Comparison of ENCODE assay signal across 22 cellular contexts in genomic region chr14:100840286-100840685, GRCh38. TPM values are rescaled to one million over a fixed set of nuclear protein-coding genes. Genes with fewer than 3 reads are reported as not detected.
DNase-seq lines count a peak whose midpoint lies in the region; ATAC-seq and TF ChIP-seq lines count a peak whose summit lies in the region.
"Had no signal": no experiment of that assay in that cellular context is flagged by ENCODE, and none has a peak within 500 bp of the region (broad histone marks: within the 10 kb centered on the region; RNA-seq: fewer than 3 reads in every experiment).

No MANE protein-coding gene starts in this region.

- no peaks in the 10 kb centered on the region for H3K36me3 ChIP-seq in hepatocyte (replicated peaks; ENCODE audit: insufficient read depth, low read depth)
- no peaks in the 10 kb centered on the region for H3K36me3 ChIP-seq in CD8-positive, alpha-beta T cell (ENCODE audit: insufficient read depth, low read length)
- H3K36me3 ChIP-seq: suprapubic skin had no signal

- POLR2A ChIA-PET in AG04450 (lab: Yijun Ruan, JAX): no interaction called here
- POLR2A ChIA-PET in CD8-positive, alpha-beta T cell (lab: Charles Lee): no interaction called here

- no peak overlapping the region for H3K4me3 ChIP-seq in AG04450 (ENCODE audit: low read depth, low read length)
- no peak overlapping the region for H3K4me3 ChIP-seq in hepatocyte
- no peak overlapping the region for H3K4me3 ChIP-seq in CD8-positive, alpha-beta T cell (ENCODE audit: low read depth, low read length)
- H3K4me3 ChIP-seq: suprapubic skin had no signal

- peak overlapping the region; percentile 78 for H3K27ac Mint-ChIP-seq in nephron progenitor cell
- H3K27ac Mint-ChIP-seq in CD8-positive, alpha-beta T cell: no peak overlapping the region
- H3K27ac Mint-ChIP-seq: activated CD4-positive, alpha-beta T cell treated with anti-CD3 and anti-CD28 coated beads, Interleukin-2, amount 10 ng/mL, durations not matched to agents 24 days and 14 days; activated naive CD4-positive, alpha-beta T cell treated with anti-CD3 and anti-CD28 coated beads, Interleukin-2, amount 10 ng/mL, durations not matched to agents 7 days and 5 days; naive thymus-derived CD4-positive, alpha-beta T cell; T-helper 2 cell treated with Interferon-gamma antibody and Interleukin-4, amounts not matched to agents 5 μg/mL and 100 μg/mL, for 36 hours had no signal

- no peak for DNase-seq in AG04450 (ENCODE audit: low read depth, low spot score)
- DNase-seq in NCI-H2227 (lab: John Stamatoyannopoulos, UW; ENCODE audit: unreplicated experiment): peak; percentile 48
- no peak for DNase-seq in hepatocyte (ENCODE audit: low spot score)
- DNase-seq in nephron progenitor cell: no peak
- DNase-seq in CD8-positive, alpha-beta T cell: no peak
- DNase-seq in activated CD4-positive, alpha-beta T cell treated with anti-CD3 and anti-CD28 coated beads, Interleukin-2, amount 50 U/mL, for 1 hour: no peak
- DNase-seq: activated CD4-positive, alpha-beta T cell treated with anti-CD3 and anti-CD28 coated beads, Interleukin-2, amount 10 ng/mL, durations not matched to agents 24 days and 14 days; activated naive CD4-positive, alpha-beta T cell treated with anti-CD3 and anti-CD28 coated beads, Interleukin-2, amount 10 ng/mL, durations not matched to agents 7 days and 5 days; amygdala; Caco-2; caudate nucleus; dermis blood vessel endothelial cell; left colon; naive thymus-derived CD4-positive, alpha-beta T cell; NCI-H1694 treated with DMSO at 0.1 percent for 48 hours; RPMI8226 had no signal

- no peak overlapping the region for H2AFZ ChIP-seq in hepatocyte

- no peaks in the 10 kb centered on the region for H3K36me3 Mint-ChIP-seq in nephron progenitor cell (ENCODE audit: low read depth)
- H3K36me3 Mint-ChIP-seq in CD8-positive, alpha-beta T cell: no peaks in the 10 kb centered on the region
- H3K36me3 Mint-ChIP-seq: activated naive CD4-positive, alpha-beta T cell treated with anti-CD3 and anti-CD28 coated beads, Interleukin-2, amount 10 ng/mL, durations not matched to agents 7 days and 5 days; naive thymus-derived CD4-positive, alpha-beta T cell had no signal

- CTCF ChIA-PET in AG04450 (lab: Charles Lee): interaction anchor here (2.4 kb wide), 1 partner anchor 12 kb away, joined by 7 read pairs; no protein-coding TSS in a partner anchor
- CTCF ChIA-PET in CD8-positive, alpha-beta T cell (lab: Charles Lee): no interaction called here

- H3K27me3 Mint-ChIP-seq in nephron progenitor cell (ENCODE audit: low read depth, poor library complexity): peaks cover 8% of the 10 kb centered on the region
- peaks cover 5% of the 10 kb centered on the region for H3K27me3 Mint-ChIP-seq in CD8-positive, alpha-beta T cell (ENCODE audit: low read depth)
- H3K27me3 Mint-ChIP-seq: activated CD4-positive, alpha-beta T cell treated with anti-CD3 and anti-CD28 coated beads, Interleukin-2, amount 10 ng/mL, durations not matched to agents 24 days and 14 days had no signal

- TF ChIP-seq CTCF in AG04450 (IDR thresholded peaks at IDR 0.05; ENCODE audit: low read depth, low read length) (no peak), hepatocyte (IDR thresholded peaks at IDR 0.05; ENCODE audit: poor library complexity) (no peak), nephron progenitor cell (IDR thresholded peaks at IDR 0.05) (no peak)
- no peak for TF ChIP-seq CTCF in CD8-positive, alpha-beta T cell (IDR thresholded peaks at IDR 0.05)

- no peaks in the 10 kb centered on the region for H3K9me2 ChIP-seq in hepatocyte (replicated peaks; ENCODE audit: insufficient read depth)

- WGBS in hepatocyte (ENCODE audit: low lambda C conversion rate, missing lambda C conversion rate): 75% methylated on average over 12 of the region's 12 CpGs

- H3K4me3 Mint-ChIP-seq in nephron progenitor cell: no peak overlapping the region
- H3K4me3 Mint-ChIP-seq in CD8-positive, alpha-beta T cell: no peak overlapping the region
- H3K4me3 Mint-ChIP-seq: activated CD4-positive, alpha-beta T cell treated with anti-CD3 and anti-CD28 coated beads, Interleukin-2, amount 10 ng/mL, durations not matched to agents 24 days and 14 days; activated naive CD4-positive, alpha-beta T cell treated with anti-CD3 and anti-CD28 coated beads, Interleukin-2, amount 10 ng/mL, durations not matched to agents 7 days and 5 days; naive thymus-derived CD4-positive, alpha-beta T cell; T-helper 2 cell treated with Interferon-gamma antibody and Interleukin-4, amounts not matched to agents 5 μg/mL and 100 μg/mL, for 36 hours had no signal

- no peaks in the 10 kb centered on the region for H3K79me2 ChIP-seq in hepatocyte

- no peaks in the 10 kb centered on the region for H4K20me1 ChIP-seq in hepatocyte (ENCODE audit: insufficient read depth, poor library complexity, severe bottlenecking)

- no peak overlapping the region for H3K4me2 ChIP-seq in hepatocyte

- ATAC-seq in CD8-positive, alpha-beta T cell: no peak
- ATAC-seq in GM21576 (IDR thresholded peaks at IDR 0.05; ENCODE audit: unreplicated experiment): no peak
- no peak for ATAC-seq in SK-N-SH treated with all-trans-retinoic acid at 6 μM for 48 hours
- ATAC-seq: left colon; naive thymus-derived CD4-positive, alpha-beta T cell had no signal

- H3K27me3 ChIP-seq in AG04450 (ENCODE audit: control insufficient read depth, insufficient read depth, low read length) (no peaks in the 10 kb centered on the region), hepatocyte (no peaks in the 10 kb centered on the region)
- no peaks in the 10 kb centered on the region for H3K27me3 ChIP-seq in CD8-positive, alpha-beta T cell (ENCODE audit: insufficient read depth, low read length)

- peaks cover 54% of the 10 kb centered on the region for H3K4me1 ChIP-seq in hepatocyte (ENCODE audit: insufficient read depth)
- H3K4me1 ChIP-seq in CD8-positive, alpha-beta T cell (ENCODE audit: insufficient read depth, low read length): no peaks in the 10 kb centered on the region
- H3K4me1 ChIP-seq: Caco-2, suprapubic skin had no signal

- intact Hi-C loops in CD8-positive, alpha-beta T cell (cut with DNase I, micrococcal nuclease): no loop called here

- H3K4me1 Mint-ChIP-seq in nephron progenitor cell: peaks cover 88% of the 10 kb centered on the region
- peaks cover 2% of the 10 kb centered on the region for H3K4me1 Mint-ChIP-seq in CD8-positive, alpha-beta T cell (ENCODE audit: low read depth)
- H3K4me1 Mint-ChIP-seq: activated CD4-positive, alpha-beta T cell treated with anti-CD3 and anti-CD28 coated beads, Interleukin-2, amount 10 ng/mL, durations not matched to agents 24 days and 14 days had no signal

- no peaks in the 10 kb centered on the region for H3K9me3 Mint-ChIP-seq in nephron progenitor cell
- H3K9me3 Mint-ChIP-seq in CD8-positive, alpha-beta T cell: no peaks in the 10 kb centered on the region
- H3K9me3 Mint-ChIP-seq: activated CD4-positive, alpha-beta T cell treated with anti-CD3 and anti-CD28 coated beads, Interleukin-2, amount 10 ng/mL, durations not matched to agents 24 days and 14 days; activated naive CD4-positive, alpha-beta T cell treated with anti-CD3 and anti-CD28 coated beads, Interleukin-2, amount 10 ng/mL, durations not matched to agents 7 days and 5 days; T-helper 2 cell treated with Interferon-gamma antibody and Interleukin-4, amounts not matched to agents 5 μg/mL and 100 μg/mL, for 36 hours had no signal

- H3K9me3 ChIP-seq in AG04450 (ENCODE audit: control insufficient read depth, insufficient read depth, low read length) (no peaks in the 10 kb centered on the region), hepatocyte (ENCODE audit: low read depth) (no peaks in the 10 kb centered on the region)
- no peaks in the 10 kb centered on the region for H3K9me3 ChIP-seq in CD8-positive, alpha-beta T cell (ENCODE audit: low read length)
- H3K9me3 ChIP-seq: Caco-2, suprapubic skin had no signal

- H3K27ac ChIP-seq in AG04450 (ENCODE audit: low read depth, low read length) (peak overlapping the region; percentile 80), hepatocyte (peak overlapping the region; percentile 89)
- no peak overlapping the region for H3K27ac ChIP-seq in CD8-positive, alpha-beta T cell (ENCODE audit: low read depth, low read length)
- H3K27ac ChIP-seq: suprapubic skin, VCaP had no signal

TF ChIP-seq in SK-N-SH treated with all-trans-retinoic acid at 6 μM for 48 hours, 23 proteins besides CTCF, POLR2A, EP300 and RAD21 (continues in another document):
- no peak for TF ChIP-seq ZFP30 (CRISPR knock-in tag; IDR thresholded peaks at IDR 0.05)
- TF ChIP-seq ESRRG (CRISPR knock-in tag; IDR thresholded peaks at IDR 0.05): no peak
- no peak for TF ChIP-seq ZNF565 (CRISPR knock-in tag; conservative IDR thresholded peaks at IDR 0.05; ENCODE audit: low read depth)
- no peak for TF ChIP-seq ARNTL (CRISPR knock-in tag; IDR thresholded peaks at IDR 0.05; ENCODE audit: borderline replicate concordance, low read depth)
- TF ChIP-seq BACH2 (CRISPR knock-in tag; IDR thresholded peaks at IDR 0.05; ENCODE audit: borderline replicate concordance): no peak
- no peak for TF ChIP-seq ZNF70 (CRISPR knock-in tag; IDR thresholded peaks at IDR 0.05)
- no peak for TF ChIP-seq ZFP3 (CRISPR knock-in tag; IDR thresholded peaks at IDR 0.05)
- TF ChIP-seq RARB (CRISPR knock-in tag; IDR thresholded peaks at IDR 0.05): no peak
- no peak for TF ChIP-seq ISL1 (CRISPR knock-in tag; IDR thresholded peaks at IDR 0.05)
- no peak for TF ChIP-seq TCF4 (CRISPR knock-in tag; IDR thresholded peaks at IDR 0.05; ENCODE audit: borderline replicate concordance)
- TF ChIP-seq GLIS3 (CRISPR knock-in tag; IDR thresholded peaks at IDR 0.05): no peak
- no peak for TF ChIP-seq OSR1 (CRISPR knock-in tag; IDR thresholded peaks at IDR 0.05)
- no peak for TF ChIP-seq CREB5 (CRISPR knock-in tag; IDR thresholded peaks at IDR 0.05; ENCODE audit: low read depth)
- TF ChIP-seq SNAI2 (CRISPR knock-in tag; IDR thresholded peaks at IDR 0.05): no peak
- TF ChIP-seq CSDC2 (CRISPR knock-in tag; IDR thresholded peaks at IDR 0.05): no peak

RNA-seq across cellular contexts. Expression of gene MEG3, which starts 14.4 kb away (rescaled TPM):
- polyA plus RNA-seq in AG04450 (2011; rRNA removed): 306 and 310 TPM in 2 replicates
- polyA minus RNA-seq in AG04450 (2011; rRNA and poly(A)+ RNA removed): 116 and 134 TPM in 2 replicates
- not detected in 2 replicates for total RNA-seq in hepatocyte
- polyA plus RNA-seq in hepatocyte: 0.16 TPM in 1 of 2 replicates, not detected in the other
- total RNA-seq in CD8-positive, alpha-beta T cell: not detected
- total RNA-seq: activated CD4-positive, alpha-beta T cell treated with anti-CD3 and anti-CD28 coated beads, Interleukin-2, amount 10 ng/mL, durations not matched to agents 24 days and 14 days; Caco-2; H4 had no signal
- polyA plus RNA-seq: naive thymus-derived CD4-positive, alpha-beta T cell had no signal
